In the genomic region with DNA sequence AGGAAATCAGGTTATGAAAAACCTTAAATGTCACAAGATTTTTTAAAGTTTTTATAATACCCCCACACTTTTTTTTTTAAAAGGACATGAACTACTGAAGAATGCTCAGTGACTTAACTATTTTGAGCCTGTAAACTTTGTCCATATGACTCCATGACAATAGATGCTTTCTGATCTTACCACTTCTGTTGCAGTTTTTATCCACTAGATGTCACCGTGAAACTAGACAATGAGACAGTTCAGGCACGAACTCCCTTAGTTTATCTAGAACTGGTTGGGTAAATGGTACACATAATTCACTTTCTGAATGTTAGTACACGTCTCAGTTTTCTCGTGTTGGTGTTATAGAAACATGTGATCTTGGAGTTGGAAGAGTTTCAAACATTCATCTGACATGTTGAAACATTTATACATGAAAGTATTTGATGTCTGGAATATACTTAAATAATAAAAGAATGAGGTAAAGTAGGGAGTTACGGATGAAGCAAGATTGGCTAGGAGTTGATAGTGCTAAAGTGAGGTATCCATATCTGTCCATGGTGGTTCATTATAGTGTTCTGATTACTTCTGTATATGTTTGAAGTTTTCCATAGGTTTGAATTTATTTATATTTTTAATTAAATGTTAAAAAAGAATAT, we compare ENCODE assay signal across 1 cellular context.
TF ChIP-seq lines count a peak whose summit lies in the region.

No MANE protein-coding gene starts in this region.

TF ChIP-seq in SK-N-SH treated with all-trans-retinoic acid at 6 μM for 48 hours, 23 proteins besides CTCF, POLR2A, EP300 and RAD21 (continued from another document):
- TF ChIP-seq, protein P1, sequence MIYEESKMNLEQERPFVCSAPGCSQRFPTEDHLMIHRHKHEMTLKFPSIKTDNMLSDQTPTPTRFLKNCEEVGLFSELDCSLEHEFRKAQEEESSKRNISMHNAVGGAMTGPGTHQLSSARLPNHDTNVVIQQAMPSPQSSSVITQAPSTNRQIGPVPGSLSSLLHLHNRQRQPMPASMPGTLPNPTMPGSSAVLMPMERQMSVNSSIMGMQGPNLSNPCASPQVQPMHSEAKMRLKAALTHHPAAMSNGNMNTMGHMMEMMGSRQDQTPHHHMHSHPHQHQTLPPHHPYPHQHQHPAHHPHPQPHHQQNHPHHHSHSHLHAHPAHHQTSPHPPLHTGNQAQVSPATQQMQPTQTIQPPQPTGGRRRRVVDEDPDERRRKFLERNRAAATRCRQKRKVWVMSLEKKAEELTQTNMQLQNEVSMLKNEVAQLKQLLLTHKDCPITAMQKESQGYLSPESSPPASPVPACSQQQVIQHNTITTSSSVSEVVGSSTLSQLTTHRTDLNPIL (CRISPR knock-in tag; IDR thresholded peaks at IDR 0.05; ENCODE audit: low read depth), result no peak
- TF ChIP-seq ZFP30 (CRISPR knock-in tag; IDR thresholded peaks at IDR 0.05), result no peak
- no peak for TF ChIP-seq ZNF8 (CRISPR knock-in tag; IDR thresholded peaks at IDR 0.05)
- no peak for TF ChIP-seq ZNF70 (CRISPR knock-in tag; IDR thresholded peaks at IDR 0.05)
- TF ChIP-seq ZNF565 (CRISPR knock-in tag; conservative IDR thresholded peaks at IDR 0.05; ENCODE audit: low read depth), result no peak
- TF ChIP-seq TCF4 (CRISPR knock-in tag; IDR thresholded peaks at IDR 0.05; ENCODE audit: borderline replicate concordance), result no peak
- no peak for TF ChIP-seq CSDC2 (CRISPR knock-in tag; IDR thresholded peaks at IDR 0.05)
- no peak for TF ChIP-seq TOX (CRISPR knock-in tag; IDR thresholded peaks at IDR 0.05; ENCODE audit: borderline replicate concordance)
- no peak for TF ChIP-seq ESRRG (CRISPR knock-in tag; IDR thresholded peaks at IDR 0.05)
- TF ChIP-seq ZC3H10 (CRISPR knock-in tag; IDR thresholded peaks at IDR 0.05), result no peak
- TF ChIP-seq ARNTL (CRISPR knock-in tag; IDR thresholded peaks at IDR 0.05; ENCODE audit: borderline replicate concordance, low read depth), result no peak
- TF ChIP-seq TSHZ2 (CRISPR knock-in tag; IDR thresholded peaks at IDR 0.05), result no peak
